ENCODE assay signal across 38 cellular contexts in the genomic region with DNA sequence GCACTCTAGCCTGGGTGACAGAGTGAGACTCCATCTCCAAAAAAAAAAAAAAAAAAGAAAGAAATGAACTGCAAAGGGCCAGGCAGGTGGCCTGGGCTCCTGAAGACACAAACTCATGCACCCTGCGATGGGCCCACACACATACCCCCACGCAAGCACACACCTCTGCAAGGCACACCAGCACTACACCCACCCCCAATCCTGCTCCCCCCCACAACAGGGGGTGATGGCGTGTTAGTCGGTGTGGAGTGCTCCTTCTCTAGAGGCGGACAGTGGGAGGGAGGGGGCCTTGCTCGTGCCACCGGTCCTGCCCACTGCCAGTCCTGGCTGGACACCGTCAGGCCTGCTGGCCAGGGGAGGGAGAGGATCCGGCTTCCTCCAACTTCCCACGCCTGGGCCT. TPM values are rescaled to one million over a fixed set of nuclear protein-coding genes. Genes with fewer than 3 reads are reported as not detected.
"Had no signal": no experiment of that assay in that cellular context is flagged by ENCODE, and none has a peak within 500 bp of the region (broad histone marks: within the 10 kb centered on the region; RNA-seq: fewer than 3 reads in every experiment).

No MANE protein-coding gene starts in this region.

- H3K27me3 ChIP-seq: body of pancreas had no signal

- DNase-seq: activated CD4-positive, alpha-beta memory T cell treated with anti-CD3 and anti-CD28 coated beads for 36 hours; activated CD4-positive, alpha-beta T cell treated with anti-CD3 and anti-CD28 coated beads for 1 hour; activated CD4-positive, alpha-beta T cell treated with anti-CD3 and anti-CD28 coated beads for 4 hours; activated CD4-positive, alpha-beta T cell treated with anti-CD3 and anti-CD28 coated beads, Interleukin-2, amount 10 ng/mL, durations not matched to agents 24 days and 14 days; activated CD4-positive, alpha-beta T cell treated with anti-CD3 and anti-CD28 coated beads, Interleukin-2, amount 50 U/mL, for 1 hour; activated CD4-positive, alpha-beta T cell treated with anti-CD3 and anti-CD28 coated beads, Interleukin-2, amount 50 U/mL, for 4 hours; activated CD4-positive, CD25-positive, alpha-beta regulatory T cell; activated CD8-positive, alpha-beta memory T cell treated with anti-CD3 and anti-CD28 coated beads, Interleukin-2, amount 50 U/mL, for 4 hours; activated CD8-positive, alpha-beta T cell treated with anti-CD3 and anti-CD28 coated beads for 36 hours; activated effector memory CD4-positive, alpha-beta T cell treated with anti-CD3 and anti-CD28 coated beads, Interleukin-2, amount 50 U/mL, for 16 hours; activated gamma-delta T cell treated with Interleukin-2 at 50 U/mL for 16 hours; activated naive CD4-positive, alpha-beta T cell; activated naive CD4-positive, alpha-beta T cell treated with anti-CD3 and anti-CD28 coated beads for 36 hours; activated naive CD4-positive, alpha-beta T cell treated with anti-CD3 and anti-CD28 coated beads, Interleukin-2, amount 50 U/mL, for 16 hours; activated naive CD8-positive, alpha-beta T cell treated with anti-CD3 and anti-CD28 coated beads for 36 hours; activated T-cell treated with anti-CD3 and anti-CD28 coated beads for 4 hours; activated T-cell treated with anti-CD3 and anti-CD28 coated beads, Interleukin-2, amount 50 U/mL, for 1 hour; activated T-cell treated with anti-CD3 and anti-CD28 coated beads, Interleukin-2, amount 50 U/mL, for 4 hours; activated T-cell treated with anti-CD3 and anti-CD28 coated beads, Interleukin-2, amount 50 U/mL, for 72 hours; adrenal gland; amniotic stem cell; aorta; body of pancreas; brain microvascular endothelial cell; central memory CD4-positive, alpha-beta T cell; T-helper 1 cell; T-helper 2 cell; T-helper 9 cell had no signal

- H3K36me3 Mint-ChIP-seq: activated CD4-positive, alpha-beta memory T cell treated with anti-CD3 and anti-CD28 coated beads for 36 hours; activated naive CD8-positive, alpha-beta T cell treated with anti-CD3 and anti-CD28 coated beads for 36 hours; WTC11 had no signal

- ATAC-seq: activated CD4-positive, CD25-positive, alpha-beta regulatory T cell treated with anti-CD3 and anti-CD28 coated beads, Interleukin-2, amount 50 U/mL, for 24 hours; activated CD8-positive, alpha-beta T cell treated with anti-CD3 and anti-CD28 coated beads for 36 hours; activated naive CD4-positive, alpha-beta T cell treated with anti-CD3 and anti-CD28 coated beads, Interleukin-2, amount 50 U/mL, for 72 hours; activated T-cell treated with anti-CD3 and anti-CD28 coated beads, Interleukin-2, amount 50 U/mL, for 4 hours; activated T-cell treated with anti-CD3 and anti-CD28 coated beads, Interleukin-2, amount 50 U/mL, for 72 hours; activated T-helper 17 cell treated with anti-CD3 and anti-CD28 coated beads, Interleukin-2, amount 50 U/mL, for 72 hours; body of pancreas; WTC11 had no signal

- H3K27ac ChIP-seq: adrenal gland, body of pancreas, brain microvascular endothelial cell, breast epithelium, VCaP had no signal

- H3K27ac Mint-ChIP-seq: activated CD4-positive, alpha-beta memory T cell treated with anti-CD3 and anti-CD28 coated beads for 36 hours; activated CD4-positive, alpha-beta T cell treated with anti-CD3 and anti-CD28 coated beads, Interleukin-2, amount 10 ng/mL, durations not matched to agents 24 days and 14 days; activated CD8-positive, alpha-beta T cell treated with anti-CD3 and anti-CD28 coated beads for 36 hours; activated naive CD4-positive, alpha-beta T cell treated with anti-CD3 and anti-CD28 coated beads for 36 hours; activated naive CD4-positive, alpha-beta T cell treated with anti-CD3 and anti-CD28 coated beads, Interleukin-2, amount 50 U/mL, for 72 hours; activated naive CD8-positive, alpha-beta T cell treated with anti-CD3 and anti-CD28 coated beads for 36 hours; activated T-cell treated with anti-CD3 and anti-CD28 coated beads, Interleukin-2, amount 50 U/mL, for 72 hours; activated T-helper 1 cell treated with anti-CD3 and anti-CD28 coated beads, Interleukin-12 subunit alpha, Interleukin-12 subunit beta, Interleukin-2, Interleukin-4 antibody, amounts not matched to agents 30 ng/mL and 10 ng/mL and 1 ng/mL, durations not matched to agents 14 hours and 24 hours and 36 hours; activated T-helper 17 cell treated with anti-CD3 and anti-CD28 coated beads, Interleukin-2, amount 50 U/mL, for 72 hours; T-helper 1 cell treated with Interleukin-12 subunit alpha and Interleukin-12 subunit beta and Interleukin-4 antibody, amounts not matched to agents 30 μg/mL and 1 μg/mL, for 36 hours; T-helper 2 cell treated with Interferon-gamma antibody and Interleukin-4, amounts not matched to agents 5 μg/mL and 100 μg/mL, for 36 hours; WTC11 had no signal

- H3K4me3 ChIP-seq: adrenal gland, body of pancreas, breast epithelium had no signal

- H3K9me3 Mint-ChIP-seq: activated CD4-positive, alpha-beta memory T cell treated with anti-CD3 and anti-CD28 coated beads for 36 hours; activated CD4-positive, alpha-beta T cell treated with anti-CD3 and anti-CD28 coated beads, Interleukin-2, amount 10 ng/mL, durations not matched to agents 24 days and 14 days; activated CD8-positive, alpha-beta T cell treated with anti-CD3 and anti-CD28 coated beads for 36 hours; activated naive CD4-positive, alpha-beta T cell treated with anti-CD3 and anti-CD28 coated beads for 36 hours; activated naive CD4-positive, alpha-beta T cell treated with anti-CD3 and anti-CD28 coated beads, Interleukin-2, amount 50 U/mL, for 72 hours; activated naive CD8-positive, alpha-beta T cell treated with anti-CD3 and anti-CD28 coated beads for 36 hours; activated T-cell treated with anti-CD3 and anti-CD28 coated beads, Interleukin-2, amount 50 U/mL, for 4 hours; activated T-cell treated with anti-CD3 and anti-CD28 coated beads, Interleukin-2, amount 50 U/mL, for 72 hours; activated T-helper 1 cell treated with anti-CD3 and anti-CD28 coated beads, Interleukin-12 subunit alpha, Interleukin-12 subunit beta, Interleukin-2, Interleukin-4 antibody, amounts not matched to agents 30 ng/mL and 10 ng/mL and 1 ng/mL, durations not matched to agents 14 hours and 24 hours and 36 hours; activated T-helper 17 cell treated with anti-CD3 and anti-CD28 coated beads, Interleukin-2, amount 50 U/mL, for 72 hours; T-helper 1 cell treated with Interleukin-12 subunit alpha and Interleukin-12 subunit beta and Interleukin-4 antibody, amounts not matched to agents 30 μg/mL and 1 μg/mL, for 36 hours; T-helper 2 cell treated with Interferon-gamma antibody and Interleukin-4, amounts not matched to agents 5 μg/mL and 100 μg/mL, for 36 hours; WTC11 had no signal

- H3K4me3 Mint-ChIP-seq: activated CD4-positive, alpha-beta memory T cell treated with anti-CD3 and anti-CD28 coated beads for 36 hours; activated CD4-positive, alpha-beta T cell treated with anti-CD3 and anti-CD28 coated beads, Interleukin-2, amount 10 ng/mL, durations not matched to agents 24 days and 14 days; activated CD8-positive, alpha-beta T cell treated with anti-CD3 and anti-CD28 coated beads for 36 hours; activated naive CD4-positive, alpha-beta T cell treated with anti-CD3 and anti-CD28 coated beads for 36 hours; activated naive CD8-positive, alpha-beta T cell treated with anti-CD3 and anti-CD28 coated beads for 36 hours; activated T-cell treated with anti-CD3 and anti-CD28 coated beads, Interleukin-2, amount 50 U/mL, for 4 hours; activated T-cell treated with anti-CD3 and anti-CD28 coated beads, Interleukin-2, amount 50 U/mL, for 72 hours; activated T-helper 1 cell treated with anti-CD3 and anti-CD28 coated beads, Interleukin-12 subunit alpha, Interleukin-12 subunit beta, Interleukin-2, Interleukin-4 antibody, amounts not matched to agents 30 ng/mL and 10 ng/mL and 1 ng/mL, durations not matched to agents 14 hours and 24 hours and 36 hours; activated T-helper 17 cell treated with anti-CD3 and anti-CD28 coated beads, Interleukin-2, amount 50 U/mL, for 72 hours; T-helper 1 cell treated with Interleukin-12 subunit alpha and Interleukin-12 subunit beta and Interleukin-4 antibody, amounts not matched to agents 30 μg/mL and 1 μg/mL, for 36 hours; T-helper 2 cell treated with Interferon-gamma antibody and Interleukin-4, amounts not matched to agents 5 μg/mL and 100 μg/mL, for 36 hours; WTC11 had no signal

- H3K36me3 ChIP-seq: adrenal gland, brain microvascular endothelial cell, breast epithelium had no signal

- H3K9me3 ChIP-seq: adrenal gland, body of pancreas, breast epithelium had no signal

RNA-seq across cellular contexts. Expression of a gene that starts 1.6 kb away (rescaled TPM):
- total RNA-seq: activated CD4-positive, alpha-beta T cell treated with anti-CD3 and anti-CD28 coated beads, Interleukin-2, amount 10 ng/mL, durations not matched to agents 24 days and 14 days; activated CD8-positive, alpha-beta memory T cell treated with anti-CD3 and anti-CD28 coated beads for 36 hours; activated naive CD4-positive, alpha-beta T cell treated with anti-CD3 and anti-CD28 coated beads for 36 hours; activated T-helper 1 cell treated with anti-CD3 and anti-CD28 coated beads, Interleukin-12 subunit alpha, Interleukin-12 subunit beta, Interleukin-2, Interleukin-4 antibody, amounts not matched to agents 30 ng/mL and 10 ng/mL and 1 ng/mL, durations not matched to agents 14 hours and 24 hours and 36 hours had no signal
- polyA plus RNA-seq: aorta had no signal

RNA-seq across cellular contexts. Expression of a gene that starts 54.0 kb away (rescaled TPM):
- total RNA-seq: activated CD4-positive, alpha-beta T cell treated with anti-CD3 and anti-CD28 coated beads, Interleukin-2, amount 10 ng/mL, durations not matched to agents 24 days and 14 days; activated CD8-positive, alpha-beta memory T cell treated with anti-CD3 and anti-CD28 coated beads for 36 hours; activated CD8-positive, alpha-beta T cell treated with anti-CD3 and anti-CD28 coated beads for 36 hours; activated naive CD4-positive, alpha-beta T cell treated with anti-CD3 and anti-CD28 coated beads for 36 hours; activated naive CD8-positive, alpha-beta T cell treated with anti-CD3 and anti-CD28 coated beads for 36 hours; activated T-helper 1 cell treated with anti-CD3 and anti-CD28 coated beads, Interleukin-12 subunit alpha, Interleukin-12 subunit beta, Interleukin-2, Interleukin-4 antibody, amounts not matched to agents 30 ng/mL and 10 ng/mL and 1 ng/mL, durations not matched to agents 14 hours and 24 hours and 36 hours had no signal
